In genomic region chr17:10087333-10087732, GRCh38 we compare ENCODE assay signal across 18 cellular contexts.
DNase-seq lines count a peak whose midpoint lies in the region; ATAC-seq and TF ChIP-seq lines count a peak whose summit lies in the region.
"Had no signal": no experiment of that assay in that cellular context is flagged by ENCODE, and none has a peak within 500 bp of the region (broad histone marks: within the 10 kb centered on the region; RNA-seq: fewer than 3 reads in every experiment).

No MANE protein-coding gene starts in this region.

- peaks cover 14 to 28% (median 14%) of the 10 kb centered on the region in 3 donors for H3K4me1 Mint-ChIP-seq in CD8-positive, alpha-beta memory T cell
- H3K4me1 Mint-ChIP-seq in nephron, result peaks cover 48% of the 10 kb centered on the region

- no peaks in the 10 kb centered on the region for H3K9me3 Mint-ChIP-seq in CD8-positive, alpha-beta memory T cell
- H3K9me3 Mint-ChIP-seq in nephron, result peaks cover 6% of the 10 kb centered on the region

- no peaks in the 10 kb centered on the region for H3K27me3 Mint-ChIP-seq in CD8-positive, alpha-beta memory T cell
- peaks cover 12% of the 10 kb centered on the region for H3K27me3 Mint-ChIP-seq in nephron (ENCODE audit: low read depth)
- H3K27me3 Mint-ChIP-seq: T-cell had no signal

- H3K4me3 Mint-ChIP-seq in CD8-positive, alpha-beta memory T cell, result peak overlapping the region in 1 of 7 donors; percentile 48
- no peak overlapping the region for H3K4me3 Mint-ChIP-seq in nephron
- H3K4me3 Mint-ChIP-seq: HFFc6, T-cell had no signal

- ATAC-seq in Right ventricle myocardium superior (ENCODE audit: poor library complexity), result peak; percentile 17
- ATAC-seq: T-cell had no signal

- CTCF ChIA-PET in CD8-positive, alpha-beta memory T cell (lab: Charles Lee), result interaction anchor here (1.8 kb wide), 1 partner anchor 11 kb away, joined by 4 read pairs; no protein-coding TSS in a partner anchor

- H3K27ac Mint-ChIP-seq in CD8-positive, alpha-beta memory T cell, result peak overlapping the region in 5 of 8 donors; percentile 20 to 87 (median 46)
- peak overlapping the region in 2 of 3 experiments; percentile 76 to 89 for H3K27ac Mint-ChIP-seq in nephron
- H3K27ac Mint-ChIP-seq: HFFc6, T-cell had no signal

- no peaks in the 10 kb centered on the region for H3K4me1 ChIP-seq in CD8-positive, alpha-beta memory T cell (ENCODE audit: insufficient read depth, low read length)
- no peaks in the 10 kb centered on the region for H3K4me1 ChIP-seq in SJCRH30

- no peaks in the 10 kb centered on the region for H3K27me3 ChIP-seq in CD8-positive, alpha-beta memory T cell (ENCODE audit: insufficient read depth, low read length, poor library complexity, severe bottlenecking)
- no peaks in the 10 kb centered on the region for H3K27me3 ChIP-seq in SJCRH30
- H3K27me3 ChIP-seq: esophagus muscularis mucosa had no signal

- no peaks in the 10 kb centered on the region for H3K36me3 ChIP-seq in CD8-positive, alpha-beta memory T cell (ENCODE audit: insufficient read depth, low read length)
- H3K36me3 ChIP-seq in SJCRH30, result no peaks in the 10 kb centered on the region
- H3K36me3 ChIP-seq: esophagus muscularis mucosa had no signal

- no peak for TF ChIP-seq CTCF in nephron (IDR thresholded peaks at IDR 0.05; ENCODE audit: unreplicated experiment in 3 of 3)

- H3K4me3 ChIP-seq in CD8-positive, alpha-beta memory T cell (ENCODE audit: low read length), result no peak overlapping the region
- H3K4me3 ChIP-seq in SJCRH30, result no peak overlapping the region
- H3K4me3 ChIP-seq: coronary artery, esophagus muscularis mucosa, PC-9 had no signal

- no peak for DNase-seq in CD8-positive, alpha-beta memory T cell
- DNase-seq in NOMO-1 (lab: John Stamatoyannopoulos, UW; ENCODE audit: unreplicated experiment in 2 of 2), result peak; percentile 22 to 62
- DNase-seq in Right ventricle myocardium superior, result no peak
- no peak for DNase-seq in NCI-H2196 treated with DMSO at 0.1 percent for 48 hours (lab: John Stamatoyannopoulos, UW; ENCODE audit: unreplicated experiment)
- no peak for DNase-seq in SJCRH30
- no peak for DNase-seq in NCI-H187 treated with DMSO at 0.1 percent for 48 hours (lab: John Stamatoyannopoulos, UW)
- DNase-seq in medulla oblongata (ENCODE audit: extremely low spot score), result no peak
- DNase-seq: activated CD4-positive, CD25-positive, alpha-beta regulatory T cell; activated gamma-delta T cell treated with Interleukin-2 at 50 U/mL for 16 hours; HFFc6; KG1; NCI-H1417 treated with DMSO at 0.1 percent for 48 hours; NCI-H510A; PC-9; T-cell had no signal

- intact Hi-C loops in Right ventricle myocardium superior (cut with DNase I), result no loop called here

- H3K36me3 Mint-ChIP-seq in CD8-positive, alpha-beta memory T cell, result peaks cover 0 to 4% (median 0%) of the 10 kb centered on the region in 3 donors
- H3K36me3 Mint-ChIP-seq in nephron (ENCODE audit: low read depth), result peaks cover 4% of the 10 kb centered on the region
- H3K36me3 Mint-ChIP-seq: T-cell had no signal

- H3K27ac ChIP-seq in CD8-positive, alpha-beta memory T cell (ENCODE audit: low read depth, low read length), result no peak overlapping the region
- H3K27ac ChIP-seq in SJCRH30, result no peak overlapping the region
- H3K27ac ChIP-seq: PC-9 had no signal

- H3K9me3 ChIP-seq in CD8-positive, alpha-beta memory T cell (ENCODE audit: low read length), result no peaks in the 10 kb centered on the region
- H3K9me3 ChIP-seq in SJCRH30 (replicated peaks), result no peaks in the 10 kb centered on the region

- POLR2A ChIA-PET in CD8-positive, alpha-beta memory T cell (lab: Charles Lee), result no interaction called here

Comparison
In these comparisons a context has a peak if more than half of its experiments do, and no peak if none do; other contexts are left out.
1. DNase-seq: peak in NOMO-1 (2 of 2); none in CD8-positive, alpha-beta memory T cell (0 of 5), Right ventricle myocardium superior (single experiment), NCI-H2196 treated with DMSO at 0.1 percent for 48 hours (single experiment), SJCRH30 (0 of 2), NCI-H187 treated with DMSO at 0.1 percent for 48 hours (single experiment) and medulla oblongata (single experiment).